In the genomic region with DNA sequence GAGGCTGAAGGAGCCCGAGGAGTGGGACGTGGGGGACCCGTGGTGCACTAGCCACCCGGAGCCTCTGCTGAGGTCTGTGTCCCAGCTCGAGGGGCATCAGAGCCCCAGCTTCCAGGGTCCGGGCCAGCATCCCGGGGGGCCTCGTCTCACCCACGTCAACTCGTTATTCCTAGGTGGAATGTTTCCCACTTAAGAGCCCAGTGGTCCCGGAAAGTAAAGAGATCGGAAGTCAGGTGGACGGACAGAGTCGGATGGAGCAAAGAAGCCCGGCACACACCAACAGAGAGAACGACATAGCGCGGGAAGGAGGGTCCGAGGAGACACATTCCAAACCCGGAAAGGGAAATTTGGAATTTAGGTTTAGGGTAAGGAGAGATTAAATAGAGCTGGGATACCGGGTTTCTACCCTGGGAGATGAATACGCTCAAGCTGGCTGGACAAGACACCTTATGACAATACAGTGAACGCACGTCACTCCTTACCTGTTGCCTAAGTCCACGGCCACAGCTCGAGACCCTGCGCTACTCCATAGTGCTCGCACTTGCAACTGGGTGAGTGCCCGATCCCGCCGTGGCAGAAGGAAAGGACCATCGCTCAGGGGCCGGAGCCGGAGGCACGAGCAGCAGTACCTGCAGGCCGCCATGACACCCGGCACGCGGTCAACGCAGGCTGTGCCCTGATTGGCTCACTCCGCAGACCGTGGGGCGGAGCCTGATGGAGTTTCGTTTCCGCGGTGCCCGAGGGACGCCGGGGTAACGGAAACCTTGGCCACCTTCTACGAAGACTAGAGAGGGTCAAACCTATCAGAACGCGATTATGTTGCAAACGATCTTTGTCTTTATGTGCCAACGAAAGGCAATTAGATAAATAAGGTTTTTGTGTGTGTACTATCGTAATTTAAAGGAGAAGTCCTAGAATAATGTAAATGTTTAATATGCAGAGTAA, we compare ENCODE assay signal across 8 cellular contexts. TPM values are rescaled to one million over a fixed set of nuclear protein-coding genes. Genes with fewer than 3 reads are reported as not detected.
DNase-seq lines count a peak whose midpoint lies in the region; ATAC-seq lines count a peak whose summit lies in the region.

A gene (minus strand): TSS at position 664 of the 945 bp plus-strand sequence. CDS start 21 bp downstream, at position 643.

- H4K8ac ChIP-seq in mesendoderm (ENCODE audit: low read depth, low read length): no peak within 1 kb of the TSS

- WGBS in mesendoderm (ENCODE audit: extremely low coverage, insufficient coverage, low lambda C conversion rate): no CpG with 5 or more reads among the region's 56 CpGs

- H2BK5ac ChIP-seq in mesendoderm (ENCODE audit: low read length): no peak within 1 kb of the TSS

- peaks cover 27% of the 10 kb centered on the region for H3K79me2 ChIP-seq in mesendoderm (ENCODE audit: control insufficient read depth, insufficient read depth, low read length)

- H3K4me3 ChIP-seq in endocrine pancreas (ENCODE audit: control insufficient read depth, insufficient read depth, low read length) (peak within 1 kb of the TSS; percentile 66), mesendoderm (ENCODE audit: low read length) (peak within 1 kb of the TSS; percentile 94)

- H2BK15ac ChIP-seq in mesendoderm (replicated peaks; ENCODE audit: low read depth): no peak within 1 kb of the TSS

- H4K5ac ChIP-seq in mesendoderm (ENCODE audit: low read length): no peak within 1 kb of the TSS

- H3K27ac ChIP-seq in mesendoderm (ENCODE audit: low read depth, low read length): no peak within 1 kb of the TSS

- H2BK120ac ChIP-seq in mesendoderm (ENCODE audit: low read depth, low read length): no peak within 1 kb of the TSS

- H2AK5ac ChIP-seq in mesendoderm (ENCODE audit: low read length): no peak within 1 kb of the TSS

- peak within 1 kb of the TSS; percentile 3 for H3K9ac ChIP-seq in endocrine pancreas (ENCODE audit: control insufficient read depth, insufficient read depth, low read length)
- H3K9ac ChIP-seq in mesendoderm (ENCODE audit: low read length): peak within 1 kb of the TSS; percentile 93

- no peaks in the 10 kb centered on the region for H3K27me3 ChIP-seq in endocrine pancreas (ENCODE audit: control insufficient read depth, insufficient read depth, low read length)
- H3K27me3 ChIP-seq in mesendoderm (ENCODE audit: insufficient read depth, low read length, poor library complexity): no peaks in the 10 kb centered on the region

- H3K4me1 ChIP-seq in endocrine pancreas (ENCODE audit: control insufficient read depth, insufficient read depth, low read length): peaks cover 6% of the 10 kb centered on the region
- H3K4me1 ChIP-seq in mesendoderm (ENCODE audit: control insufficient read depth, low read depth, low read length): no peaks in the 10 kb centered on the region

- H3K4ac ChIP-seq in mesendoderm (ENCODE audit: low read depth, low read length): no peak within 1 kb of the TSS

- peak within 1 kb of the TSS; percentile 52 for H3K4me2 ChIP-seq in mesendoderm (ENCODE audit: low read length)

- H3K23ac ChIP-seq in mesendoderm (ENCODE audit: low read length): peak within 1 kb of the TSS; percentile 45

- no peak within 1 kb of the TSS for H3K18ac ChIP-seq in mesendoderm (ENCODE audit: low read length)

- ATAC-seq in GM21360 (IDR thresholded peaks at IDR 0.05; ENCODE audit: unreplicated experiment): peak; percentile 100

- H3K79me1 ChIP-seq in mesendoderm (ENCODE audit: low read length): peaks cover 2% of the 10 kb centered on the region

- DNase-seq in COLO668 (lab: John Stamatoyannopoulos, UW; ENCODE audit: unreplicated experiment): peak; percentile 96
- DNase-seq in HT1080 (ENCODE audit: low read depth): peak; percentile 92
- peak; percentile 94 for DNase-seq in NOMO-1 treated with DMSO at 0.1 percent for 48 hours (lab: John Stamatoyannopoulos, UW; ENCODE audit: unreplicated experiment)
- peak; percentile 84 to 89 for DNase-seq in activated CD8-positive, alpha-beta memory T cell treated with anti-CD3 and anti-CD28 coated beads for 4 hours (ENCODE audit: low read depth in 2 of 2)
- DNase-seq in mesendoderm: peak; percentile 95
- peak; percentile 86 for DNase-seq in stimulated activated CD8-positive, alpha-beta memory T cell treated with anti-CD3 and anti-CD28 coated beads, Interleukin-15, amount 100 ng/mL, for 1 hour (ENCODE audit: low read depth)

- no peaks in the 10 kb centered on the region for H3K9me3 ChIP-seq in endocrine pancreas (ENCODE audit: control insufficient read depth, low read length)

- peak within 1 kb of the TSS; percentile 93 for H3K56ac ChIP-seq in mesendoderm (ENCODE audit: low read length)

- H3K36me3 ChIP-seq in endocrine pancreas (ENCODE audit: control insufficient read depth, insufficient read depth, low read length) (no peaks in the 10 kb centered on the region), mesendoderm (ENCODE audit: control insufficient read depth, insufficient read depth, low read length) (no peaks in the 10 kb centered on the region)

RNA-seq across cellular contexts. Expression of the gene that starts here (rescaled TPM):
- total RNA-seq in HT1080 (2014; rRNA removed; shearing (Covaris generic)): 57.6 and 70.9 TPM in 2 replicates
- 28.4 and 33.4 TPM in 2 replicates for polyA plus RNA-seq in HT1080 (2015; cell fraction: cytosol; rRNA removed)
- polyA plus RNA-seq in HT1080 (2015; cell fraction: nucleus; rRNA removed): 69.2 and 71.2 TPM in 2 replicates
- 22.5 TPM for polyA plus RNA-seq in mesendoderm (2013, experiment 1 of 2)
- polyA plus RNA-seq in mesendoderm (2013, experiment 2 of 2): 21.7 TPM
